15 cellular contexts compared by ENCODE assay signal in the genomic region with DNA sequence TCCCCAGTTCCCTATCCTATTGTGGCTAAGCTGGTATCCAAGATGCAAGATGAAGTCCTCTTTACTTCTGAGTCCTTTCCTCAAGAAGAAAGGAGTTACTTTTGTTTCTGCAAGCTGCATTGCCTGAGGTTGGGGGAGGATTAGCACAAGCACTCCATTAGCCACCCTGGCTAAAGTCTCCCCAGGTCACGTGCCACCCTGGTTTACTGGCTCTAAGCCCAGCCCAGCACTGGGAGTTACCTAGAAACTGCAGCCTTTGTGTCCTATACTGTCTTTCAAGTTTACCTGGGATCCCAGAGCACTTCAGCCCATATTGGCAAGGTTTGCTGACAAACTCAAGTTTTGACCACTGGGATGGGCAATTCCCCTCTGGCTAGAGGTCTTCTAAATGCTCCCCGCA.
DNase-seq lines count a peak whose midpoint lies in the region; ATAC-seq and FAIRE-seq lines count a peak whose summit lies in the region.
"Had no signal": no experiment of that assay in that cellular context is flagged by ENCODE, and none has a peak within 500 bp of the region (broad histone marks: within the 10 kb centered on the region; RNA-seq: fewer than 3 reads in every experiment).

No MANE protein-coding gene starts in this region.

- no peak for DNase-seq in left ventricle myocardium superior
- DNase-seq in right cardiac atrium: no peak
- DNase-seq in NCI-H2107 (lab: John Stamatoyannopoulos, UW): peak; percentile 11
- peak; percentile 5 for DNase-seq in kidney tubule cell (ENCODE audit: low spot score)
- DNase-seq in stimulated activated CD4-positive, alpha-beta T cell treated with anti-CD3 and anti-CD28 coated beads, Interleukin-4, amount 100 ng/mL, for 1 hour: no peak
- no peak for DNase-seq in HTR-8/SVneo (ENCODE audit: insufficient read length, low spot score)
- DNase-seq: activated CD4-positive, alpha-beta T cell treated with anti-CD3 and anti-CD28 coated beads, Interleukin-2, amount 10 ng/mL, durations not matched to agents 7 days and 5 days; activated naive CD4-positive, alpha-beta T cell treated with anti-CD3 and anti-CD28 coated beads for 36 hours; HFFc6; mammary epithelial cell; nephron progenitor cell; psoas muscle had no signal

- no peaks in the 10 kb centered on the region for H3K9me3 ChIP-seq in right cardiac atrium (ENCODE audit: control insufficient read depth, low read length)

- H3K4me3 ChIP-seq in right cardiac atrium (ENCODE audit: low read length): no peak overlapping the region
- H3K4me3 ChIP-seq: psoas muscle had no signal

- WGBS in right cardiac atrium: 61% methylated on average over 2 of the region's 2 CpGs

- H3K4me1 ChIP-seq in right cardiac atrium (ENCODE audit: control insufficient read depth, insufficient read depth, low read length): no peaks in the 10 kb centered on the region
- H3K4me1 ChIP-seq: psoas muscle had no signal

- ATAC-seq in left ventricle myocardium superior (peak; percentile 62), right cardiac atrium (no peak), GM18870 (IDR thresholded peaks at IDR 0.05; ENCODE audit: unreplicated experiment) (no peak), GM18868 (IDR thresholded peaks at IDR 0.05; ENCODE audit: unreplicated experiment) (no peak)
- ATAC-seq: Panc1, psoas muscle had no signal

- intact Hi-C loops in left ventricle myocardium superior (cut with micrococcal nuclease) (no loop called here), right cardiac atrium (cut with DNase I) (no loop called here)

- H3K27me3 ChIP-seq in right cardiac atrium (ENCODE audit: control insufficient read depth, insufficient read depth): no peaks in the 10 kb centered on the region

- no peak for FAIRE-seq in HTR-8/SVneo (lab: Jason Lieb, UNC)

- H3K27ac ChIP-seq in right cardiac atrium (ENCODE audit: low read length): no peak overlapping the region
- H3K27ac ChIP-seq: psoas muscle had no signal

Comparison
In these comparisons a context has a peak if more than half of its experiments do, and no peak if none do; other contexts are left out.
1. DNase-seq: peak in NCI-H2107 (single experiment) and kidney tubule cell (single experiment); none in left ventricle myocardium superior (single experiment), right cardiac atrium (0 of 3), stimulated activated CD4-positive, alpha-beta T cell treated with anti-CD3 and anti-CD28 coated beads, Interleukin-4, amount 100 ng/mL, for 1 hour (single experiment) and HTR-8/SVneo (single experiment).